1 cellular context compared by ENCODE assay signal in genomic region chr16:645852-646678, GRCh38.
TF ChIP-seq lines count a peak whose summit lies in the region.

No MANE protein-coding gene starts in this region.

TF ChIP-seq in HCT116, 20 proteins besides CTCF, POLR2A, EP300 and RAD21 (continued from another document):
- TF ChIP-seq ZBTB33 (IDR thresholded peaks at IDR 0.05; ENCODE audit: extremely low read depth, insufficient replicate concordance, low read length) (no peak), ZNF274 (IDR thresholded peaks at IDR 0.05; ENCODE audit: low read depth, low read length) (no peak), FOSL1 (IDR thresholded peaks at IDR 0.05; ENCODE audit: low read depth) (no peak), CEBPB (IDR thresholded peaks at IDR 0.05; ENCODE audit: low read depth) (no peak), SIN3A (IDR thresholded peaks at IDR 0.05; ENCODE audit: low read depth) (no peak), JUND (IDR thresholded peaks at IDR 0.05) (no peak)
